In genomic region chr3:143970773-143971366, GRCh38 we compare ENCODE assay signal across 8 cellular contexts. TPM values are rescaled to one million over a fixed set of nuclear protein-coding genes. Genes with fewer than 3 reads are reported as not detected.
DNase-seq lines count a peak whose midpoint lies in the region; ATAC-seq and TF ChIP-seq lines count a peak whose summit lies in the region.

No MANE protein-coding gene starts in this region.

- no peaks in the 10 kb centered on the region for H3K9me3 ChIP-seq in endodermal cell (ENCODE audit: control insufficient read depth, low read length)

- H3K27me3 ChIP-seq in endodermal cell (ENCODE audit: control insufficient read depth, insufficient read depth, low read length, poor library complexity, severe bottlenecking): no peaks in the 10 kb centered on the region

- TF ChIP-seq CTCF in endodermal cell (conservative IDR thresholded peaks at IDR 0.05): peak; percentile 38

- peak; percentile 20 for ATAC-seq in HG02938 (IDR thresholded peaks at IDR 0.05; ENCODE audit: unreplicated experiment)

- H3K4me1 ChIP-seq in endodermal cell (ENCODE audit: control insufficient read depth, insufficient read depth, low read length): no peaks in the 10 kb centered on the region

- H3K27ac Mint-ChIP-seq in endodermal cell: peak overlapping the region; percentile 98

- H3K4me3 Mint-ChIP-seq in endodermal cell: peak overlapping the region; percentile 86

- H3K36me3 ChIP-seq in endodermal cell (ENCODE audit: control insufficient read depth, insufficient read depth, low read length): no peaks in the 10 kb centered on the region

- peaks cover 26% of the 10 kb centered on the region for H3K4me1 Mint-ChIP-seq in endodermal cell

- H3K36me3 Mint-ChIP-seq in endodermal cell (ENCODE audit: low read depth): no peaks in the 10 kb centered on the region

- peak overlapping the region; percentile 95 for H3K27ac ChIP-seq in endodermal cell (ENCODE audit: low read depth, low read length)

- DNase-seq in NCI-H510A (lab: John Stamatoyannopoulos, UW) (peak; percentile 29), NCI-H510A treated with DMSO at 0.1 percent for 48 hours (lab: John Stamatoyannopoulos, UW) (no peak), NCI-H446 (lab: John Stamatoyannopoulos, UW) (peak; percentile 54 to 75), endodermal cell (peak; percentile 89), mucosa of gallbladder (ENCODE audit: low spot score) (peak; percentile 23)
- DNase-seq in activated CD8-positive, alpha-beta memory T cell treated with anti-CD3 and anti-CD28 coated beads, Interleukin-2, amount 50 U/mL, for 4 hours: peak; percentile 55
- DNase-seq in stimulated activated CD8-positive, alpha-beta memory T cell treated with anti-CD3 and anti-CD28 coated beads, Interleukin-7, amount 100 ng/mL, for 24 hours (ENCODE audit: low read depth): peak; percentile 18

- peak overlapping the region; percentile 96 for H3K4me3 ChIP-seq in endodermal cell (ENCODE audit: low read length)

- WGBS in endodermal cell (ENCODE audit: insufficient coverage in 1 of 2, insufficient read length in 1 of 2), 2 experiments: 0 to 1% methylated on average over 3 to 37 of the region's 37 CpGs

- no peaks in the 10 kb centered on the region for H3K9me3 Mint-ChIP-seq in endodermal cell

- H3K9ac ChIP-seq in endodermal cell (ENCODE audit: extremely low read depth, low read length, poor library complexity, severe bottlenecking): peak overlapping the region; percentile 66

- H3K27me3 Mint-ChIP-seq in endodermal cell (ENCODE audit: insufficient read depth): no peaks in the 10 kb centered on the region

RNA-seq across cellular contexts. Expression of gene DIPK2A, which starts 0.8 kb away (rescaled TPM):
- total RNA-seq in endodermal cell: 10 to 100 TPM; 40.5 to 42.5 TPM
- 24.6 TPM for polyA plus RNA-seq in endodermal cell (2013, experiment 1 of 2)
- 23.2 TPM for polyA plus RNA-seq in endodermal cell (2013, experiment 2 of 2)
- total RNA-seq in mucosa of gallbladder: 44.1 TPM
